28 cellular contexts compared by ENCODE assay signal in genomic region chr14:29648045-29648444, GRCh38.
DNase-seq lines count a peak whose midpoint lies in the region; TF ChIP-seq lines count a peak whose summit lies in the region.
"Had no signal": no experiment of that assay in that cellular context is flagged by ENCODE, and none has a peak within 500 bp of the region (broad histone marks: within the 10 kb centered on the region; RNA-seq: fewer than 3 reads in every experiment).

No MANE protein-coding gene starts in this region.

- no peaks in the 10 kb centered on the region for H3K27me3 ChIP-seq in OCI-LY3 (ENCODE audit: low read depth, low read length)
- H3K27me3 ChIP-seq: brain microvascular endothelial cell, dorsolateral prefrontal cortex, Peyer's patch, transverse colon had no signal

- TF ChIP-seq CTCF in OCI-LY3 (IDR thresholded peaks at IDR 0.05; ENCODE audit: low read depth, low read length), result no peak

- no peaks in the 10 kb centered on the region for H3K9me3 ChIP-seq in OCI-LY3 (ENCODE audit: insufficient read depth, low read length)

- H3K79me2 ChIP-seq in OCI-LY3 (ENCODE audit: low read length), result no peaks in the 10 kb centered on the region

- H3K4me1 ChIP-seq in OCI-LY3 (ENCODE audit: low read length), result peaks cover 7% of the 10 kb centered on the region
- H3K4me1 ChIP-seq: Caco-2, Peyer's patch, transverse colon had no signal

- H2AFZ ChIP-seq in OCI-LY3 (ENCODE audit: low read depth, low read length), result 0 out of 2 replicates have a peak overlapping the region, but pooled peaks have one; percentile 22

- no peaks in the 10 kb centered on the region for H4K20me1 ChIP-seq in OCI-LY3 (ENCODE audit: insufficient read depth, low read length)

- H3K27ac ChIP-seq in OCI-LY3 (ENCODE audit: low read length), result no peak overlapping the region
- H3K27ac ChIP-seq: brain microvascular endothelial cell, dorsolateral prefrontal cortex, Peyer's patch, transverse colon had no signal

- H3K4me2 ChIP-seq in OCI-LY3 (ENCODE audit: low read length), result no peak overlapping the region

- H3K36me3 ChIP-seq in OCI-LY3 (replicated peaks; ENCODE audit: low read depth, low read length), result no peaks in the 10 kb centered on the region
- H3K36me3 ChIP-seq: brain microvascular endothelial cell, Peyer's patch, transverse colon had no signal

- in situ Hi-C loops in ACHN (cut with HindIII; ENCODE audit: low pct_ligation_motif_present, low pct_unique_long_range_greater_than_20kb, low sequenced_read_pairs), result no loop called here

- no peak overlapping the region for H3K4me3 ChIP-seq in OCI-LY3 (ENCODE audit: low read length)
- H3K4me3 ChIP-seq: dorsolateral prefrontal cortex, lung, Peyer's patch, transverse colon had no signal

- DNase-seq in ACHN (peak; percentile 9), ELR (ENCODE audit: low read depth) (peak; percentile 34), fibroblast of peridontal ligament (ENCODE audit: extremely low read depth) (peak; percentile 16), NCI-H82 (lab: John Stamatoyannopoulos, UW) (no peak), ecto neural progenitor cell (ENCODE audit: low spot score) (no peak), UCSD-AML1 (lab: John Stamatoyannopoulos, UW; ENCODE audit: unreplicated experiment) (no peak)
- DNase-seq: activated CD8-positive, alpha-beta memory T cell treated with anti-CD3 and anti-CD28 coated beads, Interleukin-2, amount 50 U/mL, for 48 hours; activated CD8-positive, alpha-beta T cell treated with anti-CD3 and anti-CD28 coated beads for 36 hours; activated naive CD4-positive, alpha-beta T cell treated with anti-CD3 and anti-CD28 coated beads, Interleukin-2, amount 10 ng/mL, durations not matched to agents 7 days and 5 days; amniotic stem cell; brain microvascular endothelial cell; Caco-2; cerebellar nuclear complex; dorsolateral prefrontal cortex; H7; immature natural killer cell; KBM-7; left cardiac atrium; MM.1S; NCI-H2081 treated with DMSO at 0.1 percent for 48 hours; NCI-H510A; Peyer's patch; SHP77; stimulated activated CD4-positive, alpha-beta T cell treated with anti-CD3 and anti-CD28 coated beads, Interleukin-15, amount 100 ng/mL, for 24 hours; T-helper 2 cell; transverse colon had no signal

- no peak overlapping the region for H3K9ac ChIP-seq in OCI-LY3 (ENCODE audit: low read length)

Comparison
In these comparisons a context has a peak if more than half of its experiments do, and no peak if none do; other contexts are left out.
1. DNase-seq: peak in ACHN (single experiment), ELR (single experiment) and fibroblast of peridontal ligament (single experiment); none in NCI-H82 (single experiment), ecto neural progenitor cell (single experiment) and UCSD-AML1 (single experiment).